Comparison of ENCODE assay signal across 8 cellular contexts in genomic region chr9:89278997-89279739, GRCh38. TPM values are rescaled to one million over a fixed set of nuclear protein-coding genes. Genes with fewer than 3 reads are reported as not detected.
DNase-seq lines count a peak whose midpoint lies in the region; FAIRE-seq and TF ChIP-seq lines count a peak whose summit lies in the region.

No MANE protein-coding gene starts in this region.

- peaks cover 3% of the 10 kb centered on the region for H3K4me1 Mint-ChIP-seq in astrocyte (ENCODE audit: low read depth, unreplicated experiment)
- peaks cover 27% of the 10 kb centered on the region for H3K4me1 Mint-ChIP-seq in activated CD4-positive, alpha-beta memory T cell treated with anti-CD3 and anti-CD28 coated beads, Interleukin-2, amount 10 ng/mL, durations not matched to agents 7 days and 5 days

- no peak overlapping the region for H2AFZ ChIP-seq in astrocyte (ENCODE audit: low read depth, low read length)

- H3K4me3 ChIP-seq in GM12875 (ENCODE audit: low read depth, low read length) (no peak overlapping the region), astrocyte (ENCODE audit: insufficient read depth, low read depth, low read length) (no peak overlapping the region), tibial artery (no peak overlapping the region)

- POLR2A ChIA-PET in activated CD4-positive, alpha-beta memory T cell treated with anti-CD3 and anti-CD28 coated beads, Interleukin-2, amount 10 ng/mL, durations not matched to agents 7 days and 5 days (lab: Charles Lee), result interaction anchor here (1.0 to 2.2 kb wide), 2 partner anchors 15 to 31 kb away, joined by 3 to 8 read pairs; partner anchors contain the start of gene CKS2

- no peaks in the 10 kb centered on the region for H3K79me2 ChIP-seq in astrocyte (ENCODE audit: insufficient read depth, low read length)

- TF ChIP-seq CTCF in C4-2B (conservative IDR thresholded peaks at IDR 0.05) (peak; percentile 89), GM12875 (IDR thresholded peaks at IDR 0.05; ENCODE audit: borderline replicate concordance, insufficient read depth, low read depth, low read length) (peak; percentile 51; the same call in 1 of the 2 replicates), astrocyte (IDR thresholded peaks at IDR 0.05; ENCODE audit: insufficient read depth, low read depth, low read length) (peak; percentile 89), tibial artery (IDR thresholded peaks at IDR 0.05) (peak; percentile 63 to 68)

- DNase-seq in NCI-H1417 (lab: John Stamatoyannopoulos, UW) (peak; percentile 19 to 77 (median 21)), astrocyte (ENCODE audit: low read depth) (peak; percentile 38), tibial artery (no peak), posterior cingulate gyrus (no peak)
- DNase-seq in activated CD4-positive, alpha-beta memory T cell treated with anti-CD3 and anti-CD28 coated beads, Interleukin-2, amount 10 ng/mL, durations not matched to agents 7 days and 5 days, result no peak

- H3K9me3 ChIP-seq in astrocyte (ENCODE audit: insufficient read depth, low read depth, low read length), result no peaks in the 10 kb centered on the region
- peaks cover 0 to 9% (median 8%) of the 10 kb centered on the region in 3 donors for H3K9me3 ChIP-seq in tibial artery

- peak; percentile 20 for FAIRE-seq in astrocyte (lab: Jason Lieb, UNC)
- peak; percentile 76 for FAIRE-seq in islet of Langerhans (lab: Jason Lieb, UNC)

- no peaks in the 10 kb centered on the region for H4K20me1 ChIP-seq in astrocyte (ENCODE audit: insufficient read depth, low read length)

- peaks cover 3% of the 10 kb centered on the region for H3K27me3 Mint-ChIP-seq in astrocyte (ENCODE audit: low read depth, unreplicated experiment)
- peaks cover 7% of the 10 kb centered on the region for H3K27me3 Mint-ChIP-seq in activated CD4-positive, alpha-beta memory T cell treated with anti-CD3 and anti-CD28 coated beads, Interleukin-2, amount 10 ng/mL, durations not matched to agents 7 days and 5 days

- H3K36me3 ChIP-seq in astrocyte (ENCODE audit: insufficient read depth, low read length), result no peaks in the 10 kb centered on the region
- no peaks in the 10 kb centered on the region for H3K36me3 ChIP-seq in tibial artery

- H3K36me3 Mint-ChIP-seq in astrocyte (ENCODE audit: low read depth, unreplicated experiment), result peaks cover 2% of the 10 kb centered on the region
- peaks cover 8% of the 10 kb centered on the region for H3K36me3 Mint-ChIP-seq in activated CD4-positive, alpha-beta memory T cell treated with anti-CD3 and anti-CD28 coated beads, Interleukin-2, amount 10 ng/mL, durations not matched to agents 7 days and 5 days (ENCODE audit: low read depth)

- H3K4me3 Mint-ChIP-seq in astrocyte (ENCODE audit: unreplicated experiment), result no peak overlapping the region
- no peak overlapping the region for H3K4me3 Mint-ChIP-seq in activated CD4-positive, alpha-beta memory T cell treated with anti-CD3 and anti-CD28 coated beads, Interleukin-2, amount 10 ng/mL, durations not matched to agents 7 days and 5 days

- peaks cover 19% of the 10 kb centered on the region for H3K9me3 Mint-ChIP-seq in astrocyte (ENCODE audit: unreplicated experiment)
- peaks cover 16% of the 10 kb centered on the region for H3K9me3 Mint-ChIP-seq in activated CD4-positive, alpha-beta memory T cell treated with anti-CD3 and anti-CD28 coated beads, Interleukin-2, amount 10 ng/mL, durations not matched to agents 7 days and 5 days

- CTCF ChIA-PET in activated CD4-positive, alpha-beta memory T cell treated with anti-CD3 and anti-CD28 coated beads, Interleukin-2, amount 10 ng/mL, durations not matched to agents 7 days and 5 days (lab: Charles Lee), result interaction anchor here (0.6 to 1.7 kb wide), 11 partner anchors 9 to 524 kb away, joined by 3 to 11 read pairs (median 3); no protein-coding TSS in a partner anchor

- no peak overlapping the region for H3K27ac Mint-ChIP-seq in astrocyte (ENCODE audit: unreplicated experiment)
- no peak overlapping the region for H3K27ac Mint-ChIP-seq in activated CD4-positive, alpha-beta memory T cell treated with anti-CD3 and anti-CD28 coated beads, Interleukin-2, amount 10 ng/mL, durations not matched to agents 7 days and 5 days

- H3K9ac ChIP-seq in astrocyte (ENCODE audit: low read length), result no peak overlapping the region

- H3K4me1 ChIP-seq in astrocyte (ENCODE audit: insufficient read depth, low read length), result peaks cover 4% of the 10 kb centered on the region
- peaks cover 0 to 6% (median 0%) of the 10 kb centered on the region in 4 donors for H3K4me1 ChIP-seq in tibial artery

- no peak overlapping the region for H3K27ac ChIP-seq in C4-2B
- H3K27ac ChIP-seq in astrocyte (ENCODE audit: low read depth, low read length), result no peak overlapping the region
- no peak overlapping the region for H3K27ac ChIP-seq in tibial artery

- H3K4me2 ChIP-seq in astrocyte (ENCODE audit: low read length), result no peak overlapping the region

- H3K27me3 ChIP-seq in astrocyte (ENCODE audit: insufficient read depth, low read length) (no peaks in the 10 kb centered on the region), tibial artery (no peaks in the 10 kb centered on the region)

- intact Hi-C loops in tibial artery (cut with DNase I; ENCODE audit: low total_unique reads), result no loop called here
- intact Hi-C loops in posterior cingulate gyrus (cut with DNase I), result loop anchor here (10.0 kb wide), 1 partner anchor 274 kb away; no protein-coding TSS in a partner anchor

RNA-seq across cellular contexts. Expression of gene CKS2, which starts 31.8 kb away (rescaled TPM):
- total RNA-seq in astrocyte, result 47.0 and 69.9 TPM in 2 replicates
- 100 to 1,000 TPM; 175 to 180 TPM for total RNA-seq in activated CD4-positive, alpha-beta memory T cell treated with anti-CD3 and anti-CD28 coated beads, Interleukin-2, amount 10 ng/mL, durations not matched to agents 7 days and 5 days

RNA-seq across cellular contexts. Expression of gene SECISBP2, which starts 39.1 kb away (rescaled TPM):
- 17.8 and 19.0 TPM in 2 replicates for total RNA-seq in astrocyte
- 10 to 100 TPM; 35.2 to 35.7 TPM for total RNA-seq in activated CD4-positive, alpha-beta memory T cell treated with anti-CD3 and anti-CD28 coated beads, Interleukin-2, amount 10 ng/mL, durations not matched to agents 7 days and 5 days

Comparison
In these comparisons a context has a peak if more than half of its experiments do, and no peak if none do; other contexts are left out.
1. DNase-seq: peak in NCI-H1417 (3 of 3) and astrocyte (single experiment); none in tibial artery (0 of 2), activated CD4-positive, alpha-beta memory T cell treated with anti-CD3 and anti-CD28 coated beads, Interleukin-2, amount 10 ng/mL, durations not matched to agents 7 days and 5 days (single experiment) and posterior cingulate gyrus (0 of 10).
2. Peak in every context shown above with its lines, with median percentiles within 50 percentile points of each other: CTCF ChIP-seq.